16 cellular contexts compared by ENCODE assay signal in the genomic region with DNA sequence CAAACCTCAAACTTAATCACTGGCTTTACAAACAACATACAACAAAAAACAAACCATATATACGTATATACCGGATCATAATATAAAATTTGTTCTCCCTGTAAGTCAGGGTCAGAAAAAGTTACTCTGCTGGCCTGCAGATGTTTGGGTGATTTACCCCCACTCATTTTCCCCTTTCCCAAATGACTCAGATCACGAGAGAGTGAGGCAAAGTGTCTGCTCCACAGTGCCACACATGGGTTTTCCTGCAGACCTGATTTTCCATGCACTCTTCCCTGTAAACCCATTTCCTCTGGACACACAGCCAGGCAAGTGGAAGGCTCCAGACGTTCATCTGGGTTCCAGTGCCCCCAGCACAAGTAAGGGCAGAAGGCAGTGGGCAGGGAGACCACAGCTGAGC. TPM values are rescaled to one million over a fixed set of nuclear protein-coding genes. Genes with fewer than 3 reads are reported as not detected.
DNase-seq lines count a peak whose midpoint lies in the region; ATAC-seq and TF ChIP-seq lines count a peak whose summit lies in the region.
"Had no signal": no experiment of that assay in that cellular context is flagged by ENCODE, and none has a peak within 500 bp of the region (broad histone marks: within the 10 kb centered on the region; RNA-seq: fewer than 3 reads in every experiment).

No MANE protein-coding gene starts in this region.

- peaks cover 0 to 42% of the 10 kb centered on the region in 2 experiments; a peak in 1 of 4 replicates for H3K79me1 ChIP-seq in IMR-90 (ENCODE audit: low read depth in 1 of 2, low read length in 2 of 2)

- H3K27me3 Mint-ChIP-seq in endodermal cell (ENCODE audit: insufficient read depth), result peaks cover 7% of the 10 kb centered on the region
- no peaks in the 10 kb centered on the region for H3K27me3 Mint-ChIP-seq in CD4-positive, alpha-beta memory T cell
- no peaks in the 10 kb centered on the region for H3K27me3 Mint-ChIP-seq in naive thymus-derived CD4-positive, alpha-beta T cell

- WGBS in IMR-90 (ENCODE audit: extremely low coverage in 2 of 2, insufficient read length in 1 of 2), 2 experiments, result 60 to 100% methylated on average over 1 to 2 of the region's 4 CpGs
- WGBS in endodermal cell (ENCODE audit: insufficient coverage in 1 of 2, insufficient read length in 1 of 2), 2 experiments, result 84 to 95% methylated on average over 4 of the region's 4 CpGs

- dilution Hi-C loops in IMR-90 (cut with HindIII; ENCODE audit: low sequenced_read_pairs, unreplicated experiment), result no loop called here

- peaks cover 17% of the 10 kb centered on the region for H3K4me1 Mint-ChIP-seq in endodermal cell
- peaks cover 9 to 23% (median 19%) of the 10 kb centered on the region in 4 donors for H3K4me1 Mint-ChIP-seq in CD4-positive, alpha-beta memory T cell
- peaks cover 16 to 61% (median 37%) of the 10 kb centered on the region in 7 donors for H3K4me1 Mint-ChIP-seq in naive thymus-derived CD4-positive, alpha-beta T cell

- no peak for ATAC-seq in IMR-90 (ENCODE audit: low read depth)
- no peak for ATAC-seq in naive thymus-derived CD4-positive, alpha-beta T cell
- ATAC-seq: K562 had no signal

- in situ Hi-C loops in IMR-90 (cut with MboI; ENCODE audit: low sequenced_read_pairs), result no loop called here

- H2BK20ac ChIP-seq in IMR-90 (ENCODE audit: low read depth, low read length), result no peak overlapping the region

- no peak overlapping the region for H2AK5ac ChIP-seq in IMR-90 (ENCODE audit: low read depth, low read length)

- CTCF ChIA-PET in IMR-90 (lab: Yijun Ruan, JAX), result no interaction called here
- CTCF ChIA-PET in CD4-positive, alpha-beta memory T cell (lab: Charles Lee; ENCODE audit: partially characterized antibody), result interaction anchor here (1.9 kb wide), 1 partner anchor 110 kb away, joined by 6 read pairs; a partner anchor contains a TSS
- CTCF ChIA-PET in naive thymus-derived CD4-positive, alpha-beta T cell (lab: Charles Lee), result interaction anchor here (0.9 kb wide), 1 partner anchor 19 kb away, joined by 3 read pairs; no protein-coding TSS in a partner anchor

- no peak overlapping the region; a peak in 1 of 4 replicates for H4K8ac ChIP-seq in IMR-90 (ENCODE audit: low read depth in 2 of 2, low read length in 2 of 2)

- H2BK120ac ChIP-seq in IMR-90 (ENCODE audit: low read depth, low read length), result 0 out of 2 replicates have a peak overlapping the region, but pooled peaks have one; percentile 19

- H2AFZ ChIP-seq in IMR-90 (replicated peaks; ENCODE audit: low read length, poor library complexity), result peak overlapping the region; percentile 13

- no peak overlapping the region for H2BK15ac ChIP-seq in IMR-90 (ENCODE audit: low read depth, low read length)

- no TSS peak for BruUV-seq in IMR-90 (replicated peaks; lab: Mats Ljungman, UMichigan)

- TF ChIP-seq CTCF in IMR-90 (conservative IDR thresholded peaks at IDR 0.05; ENCODE audit: low read depth, low read length), result no peak
- no peak for TF ChIP-seq CTCF in endodermal cell (conservative IDR thresholded peaks at IDR 0.05)
- no peak for TF ChIP-seq CTCF in neutrophil (IDR thresholded peaks at IDR 0.05)

- H3K4me3 Mint-ChIP-seq in endodermal cell, result no peak overlapping the region
- H3K4me3 Mint-ChIP-seq in CD4-positive, alpha-beta memory T cell, result no peak overlapping the region
- H3K4me3 Mint-ChIP-seq in naive thymus-derived CD4-positive, alpha-beta T cell, result no peak overlapping the region

- H3K9me3 ChIP-seq in IMR-90 (ENCODE audit: control insufficient read depth, insufficient read depth, low read length) (peaks cover 4% of the 10 kb centered on the region), endodermal cell (ENCODE audit: control insufficient read depth, low read length) (no peaks in the 10 kb centered on the region), neutrophil (no peaks in the 10 kb centered on the region)
- no peaks in the 10 kb centered on the region for H3K9me3 ChIP-seq in CD4-positive, alpha-beta memory T cell (ENCODE audit: control insufficient read depth in 1 of 2, low read length in 2 of 2)
- no peaks in the 10 kb centered on the region for H3K9me3 ChIP-seq in naive thymus-derived CD4-positive, alpha-beta T cell (ENCODE audit: control insufficient read depth in 2 of 3, low read length in 3 of 3)
- H3K9me3 ChIP-seq: BE2C, HAP-1 had no signal

- no peak for TF ChIP-seq RAD21 in IMR-90 (IDR thresholded peaks at IDR 0.05; ENCODE audit: low read length)

- no peak overlapping the region for H4K91ac ChIP-seq in IMR-90 (ENCODE audit: insufficient read depth, low read depth, low read length)

- H3K36me3 Mint-ChIP-seq in endodermal cell (ENCODE audit: low read depth), result no peaks in the 10 kb centered on the region
- no peaks in the 10 kb centered on the region for H3K36me3 Mint-ChIP-seq in CD4-positive, alpha-beta memory T cell
- peaks cover 0 to 8% (median 0%) of the 10 kb centered on the region in 5 donors for H3K36me3 Mint-ChIP-seq in naive thymus-derived CD4-positive, alpha-beta T cell

- H3K9me3 Mint-ChIP-seq in endodermal cell, result peaks cover 4% of the 10 kb centered on the region
- peaks cover 0 to 3% (median 0%) of the 10 kb centered on the region in 8 donors for H3K9me3 Mint-ChIP-seq in CD4-positive, alpha-beta memory T cell
- peaks cover 0 to 6% (median 0%) of the 10 kb centered on the region in 11 donors for H3K9me3 Mint-ChIP-seq in naive thymus-derived CD4-positive, alpha-beta T cell

- no peak overlapping the region for H2BK5ac ChIP-seq in IMR-90 (ENCODE audit: low read depth, low read length, poor library complexity, severe bottlenecking)

- DNase-seq in CD1c-positive myeloid dendritic cell (ENCODE audit: extremely low spot score), result peak; percentile 20
- DNase-seq in IMR-90, result no peak
- peak; percentile 49 for DNase-seq in endodermal cell
- DNase-seq in CD4-positive, alpha-beta memory T cell, result no peak
- no peak for DNase-seq in NCI-H345 treated with DMSO at 0.1 percent for 48 hours (lab: John Stamatoyannopoulos, UW; ENCODE audit: unreplicated experiment)
- DNase-seq in naive thymus-derived CD4-positive, alpha-beta T cell, result no peak
- DNase-seq: BE2C; DND-41; NCI-H1417; NCI-H187 treated with DMSO at 0.1 percent for 48 hours; NCI-H446; NK-92 treated with Interleukin-12 subunit alpha and Interleukin-12 subunit beta, amount 100 ng/mL, for 24 hours; RPMI8226 had no signal

- no peak overlapping the region for H3K4me2 ChIP-seq in IMR-90 (ENCODE audit: low read depth, low read length)

- H3K9ac ChIP-seq in IMR-90 (ENCODE audit: low read depth, low read length) (no peak overlapping the region), endodermal cell (ENCODE audit: extremely low read depth, low read length, poor library complexity, severe bottlenecking) (no peak overlapping the region)

- no peak overlapping the region; the same call in 1 of the 2 replicates for H3K18ac ChIP-seq in IMR-90 (ENCODE audit: low read depth, low read length)

- POLR2A ChIA-PET in IMR-90 (lab: Charles Lee; ENCODE audit: unreplicated experiment), result no interaction called here
- POLR2A ChIA-PET in CD4-positive, alpha-beta memory T cell (lab: Charles Lee; ENCODE audit: partially characterized antibody), result no interaction called here
- POLR2A ChIA-PET in naive thymus-derived CD4-positive, alpha-beta T cell (lab: Charles Lee), result interaction anchor here (1.0 kb wide), 1 partner anchor 19 kb away, joined by 3 read pairs; no protein-coding TSS in a partner anchor

- peak overlapping the region; percentile 58; the same call in 1 of the 2 replicates for H3K4ac ChIP-seq in IMR-90 (ENCODE audit: low read depth, low read length)

- peaks cover 21% of the 10 kb centered on the region for H3K9me1 ChIP-seq in IMR-90 (ENCODE audit: insufficient read depth, low read length)

- H4K20me1 ChIP-seq in IMR-90 (ENCODE audit: insufficient read depth, low read length), result 0 out of 2 replicates have a peak, but pooled peaks cover 4% of the 10 kb centered on the region

- H3K4me3 ChIP-seq in IMR-90 (ENCODE audit: insufficient read depth, low read depth, low read length) (no peak overlapping the region), endodermal cell (ENCODE audit: low read length) (no peak overlapping the region), neutrophil (ENCODE audit: low read depth in 1 of 2, low read length in 1 of 2) (no peak overlapping the region)
- no peak overlapping the region for H3K4me3 ChIP-seq in CD4-positive, alpha-beta memory T cell (ENCODE audit: low read length in 2 of 2)
- H3K4me3 ChIP-seq in naive thymus-derived CD4-positive, alpha-beta T cell (ENCODE audit: low read length), result no peak overlapping the region
- H3K4me3 ChIP-seq: HAP-1, K562 had no signal

- H3K36me3 ChIP-seq in IMR-90 (ENCODE audit: control insufficient read depth, insufficient read depth, low read length) (no peaks in the 10 kb centered on the region), endodermal cell (ENCODE audit: control insufficient read depth, insufficient read depth, low read length) (no peaks in the 10 kb centered on the region), neutrophil (no peaks in the 10 kb centered on the region)
- H3K36me3 ChIP-seq in CD4-positive, alpha-beta memory T cell (ENCODE audit: insufficient read depth, low read length), result no peaks in the 10 kb centered on the region
- H3K36me3 ChIP-seq in naive thymus-derived CD4-positive, alpha-beta T cell (ENCODE audit: control insufficient read depth in 2 of 3, insufficient read depth in 3 of 3, low read length in 3 of 3), result no peaks in the 10 kb centered on the region
- H3K36me3 ChIP-seq: BE2C, HAP-1 had no signal

- no peak overlapping the region for H4K5ac ChIP-seq in IMR-90 (ENCODE audit: low read depth, low read length)

- H2AK9ac ChIP-seq in IMR-90 (replicated peaks; ENCODE audit: low read depth, low read length, poor library complexity), result no peak overlapping the region

- H3K23ac ChIP-seq in IMR-90 (ENCODE audit: low read depth, low read length), result no peak overlapping the region

- no peak overlapping the region for H3K27ac ChIP-seq in IMR-90 (ENCODE audit: insufficient read depth, low read length)
- H3K27ac ChIP-seq in endodermal cell (ENCODE audit: low read depth, low read length), result no peak overlapping the region
- H3K27ac ChIP-seq in neutrophil, result peak overlapping the region; percentile 69
- H3K27ac ChIP-seq in CD4-positive, alpha-beta memory T cell (ENCODE audit: low read depth, low read length), result no peak overlapping the region
- no peak overlapping the region for H3K27ac ChIP-seq in naive thymus-derived CD4-positive, alpha-beta T cell (ENCODE audit: low read depth, low read length)

- intact Hi-C loops in IMR-90 (cut with micrococcal nuclease), result no loop called here
- intact Hi-C loops in CD4-positive, alpha-beta memory T cell (cut with micrococcal nuclease), result no loop called here
- intact Hi-C loops in naive thymus-derived CD4-positive, alpha-beta T cell (cut with micrococcal nuclease), result loop anchor here in 1 of 2 donors (2.0 kb wide), 1 partner anchor 21 kb away; no protein-coding TSS in a partner anchor

- no peaks in the 10 kb centered on the region for H3K27me3 ChIP-seq in IMR-90 (ENCODE audit: control insufficient read depth, insufficient read depth, low read length)
- no peaks in the 10 kb centered on the region for H3K27me3 ChIP-seq in endodermal cell (ENCODE audit: control insufficient read depth, insufficient read depth, low read length, poor library complexity, severe bottlenecking)
- no peaks in the 10 kb centered on the region for H3K27me3 ChIP-seq in neutrophil
- no peaks in the 10 kb centered on the region for H3K27me3 ChIP-seq in CD4-positive, alpha-beta memory T cell (ENCODE audit: insufficient read depth, low read length)
- H3K27me3 ChIP-seq in naive thymus-derived CD4-positive, alpha-beta T cell (ENCODE audit: control insufficient read depth in 2 of 2, insufficient read depth in 2 of 2, low read length in 2 of 2), result no peaks in the 10 kb centered on the region
- H3K27me3 ChIP-seq: BE2C had no signal

- peak overlapping the region; percentile 55 for H3K27ac Mint-ChIP-seq in endodermal cell
- H3K27ac Mint-ChIP-seq in CD4-positive, alpha-beta memory T cell, result peak overlapping the region in 1 of 7 donors; percentile 69
- peak overlapping the region in 2 of 9 donors; percentile 7 to 86 for H3K27ac Mint-ChIP-seq in naive thymus-derived CD4-positive, alpha-beta T cell

- H3K56ac ChIP-seq in IMR-90 (ENCODE audit: extremely low read depth, insufficient read depth, low read length), result no peak overlapping the region

- H3K14ac ChIP-seq in IMR-90 (replicated peaks; ENCODE audit: low read depth, low read length), result peak overlapping the region; percentile 14; the same call in 1 of the 2 replicates

- TF ChIP-seq POLR2A in IMR-90 (IDR thresholded peaks at IDR 0.05; ENCODE audit: low read depth, low read length), result no peak

- H3K4me1 ChIP-seq in IMR-90 (ENCODE audit: control insufficient read depth, insufficient read depth, low read length) (peaks cover 16% of the 10 kb centered on the region), endodermal cell (ENCODE audit: control insufficient read depth, insufficient read depth, low read length) (peaks cover 2% of the 10 kb centered on the region), neutrophil (ENCODE audit: control insufficient read depth in 1 of 2, insufficient read depth in 1 of 2, low read depth in 1 of 2, low read length in 1 of 2) (peaks cover 70 to 71% of the 10 kb centered on the region in 2 experiments)
- peaks cover 9% of the 10 kb centered on the region for H3K4me1 ChIP-seq in CD4-positive, alpha-beta memory T cell (ENCODE audit: insufficient read depth, low read length)
- peaks cover 0 to 16% of the 10 kb centered on the region in 2 donors for H3K4me1 ChIP-seq in naive thymus-derived CD4-positive, alpha-beta T cell (ENCODE audit: control insufficient read depth in 2 of 2, insufficient read depth in 2 of 2, low read length in 2 of 2)
- H3K4me1 ChIP-seq: BE2C, HAP-1 had no signal

RNA-seq across cellular contexts. Expression of a gene that starts 23.5 kb away (rescaled TPM):
- total RNA-seq in IMR-90 (2012; rRNA removed) (3.4 and 3.6 TPM in 2 replicates), endodermal cell (1 to 10 TPM in 1 of 2 donors, under 1 TPM in 1; 0.71 to 1.9 TPM)
- polyA plus RNA-seq in IMR-90 (2012; rRNA removed), result 1.8 and 2.2 TPM in 2 replicates
- polyA plus RNA-seq in IMR-90 (2012; cell fraction: cytosol; rRNA removed), result 0.78 and 1.7 TPM in 2 replicates
- polyA plus RNA-seq in IMR-90 (2012; cell fraction: nucleus; rRNA removed; ENCODE audit: low replicate concordance), result 3.5 and 3.9 TPM in 2 replicates
- 1.6 TPM for polyA plus RNA-seq in endodermal cell (2013, experiment 1 of 2)
- polyA plus RNA-seq in endodermal cell (2013, experiment 2 of 2), result 1.5 TPM
- total RNA-seq in CD4-positive, alpha-beta memory T cell, result 1 to 10 TPM in 1 of 2 experiments, under 1 TPM in 1; 0.97 to 1.1 TPM
- polyA plus RNA-seq in CD4-positive, alpha-beta memory T cell, result under 1 TPM in 1 of 2 donors, not detected in 1; 0.95 TPM
- total RNA-seq in naive thymus-derived CD4-positive, alpha-beta T cell, result 10 to 100 TPM in 1 of 5 experiments, 1 to 10 TPM in 2, under 1 TPM in 2; 0.73 to 10.8 (median 2.0) TPM
- polyA plus RNA-seq in naive thymus-derived CD4-positive, alpha-beta T cell, result under 1 TPM in 1 of 2 donors, not detected in 1; 0.24 TPM

Comparison
In these comparisons a context has a peak if more than half of its experiments do, and no peak if none do; other contexts are left out.
1. DNase-seq: peak in CD1c-positive myeloid dendritic cell (single experiment) and endodermal cell (single experiment); none in IMR-90 (single experiment), CD4-positive, alpha-beta memory T cell (0 of 5), NCI-H345 treated with DMSO at 0.1 percent for 48 hours (single experiment) and naive thymus-derived CD4-positive, alpha-beta T cell (0 of 9).